In the genomic region with DNA sequence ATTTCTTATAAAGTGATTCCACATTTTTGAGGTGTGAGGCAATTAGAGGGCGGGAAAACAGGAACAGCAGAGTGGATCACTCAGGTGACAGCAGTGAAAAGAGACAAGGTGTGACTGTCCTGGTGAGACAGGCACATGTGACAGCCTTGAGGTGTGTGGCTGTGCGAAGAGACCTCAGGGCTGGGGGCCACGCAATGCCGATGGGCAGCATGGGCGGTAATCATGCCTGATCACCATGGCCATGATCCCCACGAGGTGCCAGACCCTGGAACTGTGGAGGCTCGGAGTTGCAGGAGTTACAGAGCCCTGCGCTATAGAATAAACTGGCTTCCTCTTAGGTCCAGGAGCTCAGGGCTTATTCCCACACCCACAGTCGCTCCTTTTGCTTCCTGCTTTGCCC, we compare ENCODE assay signal across 23 cellular contexts. TPM values are rescaled to one million over a fixed set of nuclear protein-coding genes. Genes with fewer than 3 reads are reported as not detected.
DNase-seq lines count a peak whose midpoint lies in the region; ATAC-seq and TF ChIP-seq lines count a peak whose summit lies in the region.
"Had no signal": no experiment of that assay in that cellular context is flagged by ENCODE, and none has a peak within 500 bp of the region (broad histone marks: within the 10 kb centered on the region; RNA-seq: fewer than 3 reads in every experiment).

No MANE protein-coding gene starts in this region.

- no peak overlapping the region for H3K4me2 ChIP-seq in BLaER1
- no peak overlapping the region for H3K4me2 ChIP-seq in osteoblast (ENCODE audit: insufficient read depth, low read length)

- in situ Hi-C loops in GM13977 (cut with MboI; ENCODE audit: low pct_unique_long_range_greater_than_20kb, low sequenced_read_pairs, unreplicated experiment), result no loop called here

- peaks cover 69% of the 10 kb centered on the region for H3K4me1 Mint-ChIP-seq in chondrocyte (ENCODE audit: low read depth)

- H3K9me3 ChIP-seq in BLaER1 (no peaks in the 10 kb centered on the region), osteoblast (ENCODE audit: low read depth, low read length) (no peaks in the 10 kb centered on the region)
- H3K9me3 ChIP-seq: A549 had no signal

- H3K36me3 ChIP-seq in BLaER1 (peaks cover 80% of the 10 kb centered on the region), osteoblast (ENCODE audit: insufficient read depth, low read length) (peaks cover 69% of the 10 kb centered on the region)

- no peak overlapping the region for H3K9ac ChIP-seq in BLaER1

- H3K4me1 ChIP-seq in BLaER1, result peaks cover 20% of the 10 kb centered on the region
- peaks cover 16% of the 10 kb centered on the region for H3K4me1 ChIP-seq in osteoblast (ENCODE audit: insufficient read depth, low read length)

- H3K27me3 ChIP-seq in BLaER1 (no peaks in the 10 kb centered on the region), osteoblast (ENCODE audit: insufficient read depth, low read length) (no peaks in the 10 kb centered on the region)

- peak overlapping the region; percentile 10 for H3K27ac Mint-ChIP-seq in chondrocyte (ENCODE audit: unreplicated experiment)
- H3K27ac Mint-ChIP-seq: B cell; CD4-positive, CD25-positive, alpha-beta regulatory T cell had no signal

- peaks cover 93% of the 10 kb centered on the region for H3K79me2 ChIP-seq in osteoblast (ENCODE audit: insufficient read depth, low read length)

- peaks cover 53% of the 10 kb centered on the region for H3K36me3 Mint-ChIP-seq in chondrocyte (ENCODE audit: low read depth)
- H3K36me3 Mint-ChIP-seq: CD4-positive, CD25-positive, alpha-beta regulatory T cell had no signal

- ATAC-seq in HG03432 (IDR thresholded peaks at IDR 0.05; ENCODE audit: unreplicated experiment), result no peak
- no peak for ATAC-seq in GM18873 (IDR thresholded peaks at IDR 0.05; ENCODE audit: low FRiP score, unreplicated experiment)
- ATAC-seq: A549, GM12878, HCT116, Panc1 had no signal

- DNase-seq in GM13977 (ENCODE audit: low spot score) (peak; percentile 8), chondrocyte (ENCODE audit: low spot score) (no peak), osteoblast (ENCODE audit: insufficient read length, low spot score, missing footprints) (peak; percentile 27)
- DNase-seq in activated naive CD4-positive, alpha-beta T cell (lab: John Stamatoyannopoulos, UW), result no peak
- DNase-seq: CD4-positive, CD25-positive, alpha-beta regulatory T cell; COR-L47; DMS79; GOT3; Karpas-422; NCI-H1694 treated with DMSO at 0.1 percent for 48 hours; NCI-H2081 treated with DMSO at 0.1 percent for 48 hours; NCI-H2171 treated with DMSO at 0.1 percent for 48 hours; NCI-H524 treated with DMSO at 0.1 percent for 48 hours; NCI-H82 had no signal

- no peak overlapping the region for H3K4me3 Mint-ChIP-seq in chondrocyte (ENCODE audit: unreplicated experiment)
- H3K4me3 Mint-ChIP-seq: B cell had no signal

- no peak overlapping the region for H2AFZ ChIP-seq in osteoblast (ENCODE audit: low read length)

- peaks cover 63% of the 10 kb centered on the region for H4K20me1 ChIP-seq in BLaER1
- peaks cover 83% of the 10 kb centered on the region for H4K20me1 ChIP-seq in osteoblast (ENCODE audit: insufficient read depth, low read length)

- H3K9me3 Mint-ChIP-seq in chondrocyte (ENCODE audit: low read depth), result no peaks in the 10 kb centered on the region
- H3K9me3 Mint-ChIP-seq: CD4-positive, CD25-positive, alpha-beta regulatory T cell had no signal

- no peaks in the 10 kb centered on the region for H3K27me3 Mint-ChIP-seq in chondrocyte (ENCODE audit: low read depth)
- H3K27me3 Mint-ChIP-seq: CD4-positive, CD25-positive, alpha-beta regulatory T cell had no signal

- H3K27ac ChIP-seq in BLaER1, result 0 out of 2 replicates have a peak overlapping the region, but pooled peaks have one; percentile 2
- H3K27ac ChIP-seq in osteoblast (ENCODE audit: low read depth, low read length), result peak overlapping the region; percentile 29

- H3K4me3 ChIP-seq in BLaER1, result no peak overlapping the region
- H3K4me3 ChIP-seq in osteoblast (ENCODE audit: insufficient read depth, low read length), result no peak overlapping the region
- H3K4me3 ChIP-seq: A549, GM12878 had no signal

- TF ChIP-seq CTCF in GM13977 (IDR thresholded peaks at IDR 0.05; ENCODE audit: extremely low read depth, insufficient read depth, missing control alignments) (no peak), chondrocyte (IDR thresholded peaks at IDR 0.05) (no peak), osteoblast (IDR thresholded peaks at IDR 0.05; ENCODE audit: extremely low read depth, low read depth, low read length) (no peak)

RNA-seq across cellular contexts. Expression of gene SPACA6, which starts 2.0 kb away (rescaled TPM):
- 20.4 to 39.5 TPM (median 24.3 TPM) in 3 replicates for total RNA-seq in chondrocyte
- total RNA-seq in osteoblast, result 9.4 and 12.7 TPM in 2 replicates

RNA-seq across cellular contexts. Expression of gene HAS1, which starts 28.7 kb away (rescaled TPM):
- total RNA-seq in chondrocyte, result not detected in 3 replicates
- 5.4 and 6.2 TPM in 2 replicates for total RNA-seq in osteoblast
- total RNA-seq: B cell, GM12878, M059J had no signal

RNA-seq across cellular contexts. Expression of gene SIGLEC14, which starts 48.5 kb away (rescaled TPM):
- total RNA-seq in chondrocyte (not detected in 3 replicates), osteoblast (not detected in 2 replicates)
- total RNA-seq: CD4-positive, CD25-positive, alpha-beta regulatory T cell; M059J had no signal

RNA-seq across cellular contexts. Expression of gene FPR1, which starts 56.6 kb away (rescaled TPM):
- total RNA-seq in chondrocyte (not detected in 3 replicates), osteoblast (4.4 and 5.1 TPM in 2 replicates)
- total RNA-seq: CD4-positive, CD25-positive, alpha-beta regulatory T cell; GM12878 had no signal

Comparison
In these comparisons a context has a peak if more than half of its experiments do, and no peak if none do; other contexts are left out.
1. DNase-seq: peak in GM13977 (single experiment) and osteoblast (single experiment); none in chondrocyte (single experiment) and activated naive CD4-positive, alpha-beta T cell (0 of 4).